ENCODE assay signal across 17 cellular contexts in the genomic region with DNA sequence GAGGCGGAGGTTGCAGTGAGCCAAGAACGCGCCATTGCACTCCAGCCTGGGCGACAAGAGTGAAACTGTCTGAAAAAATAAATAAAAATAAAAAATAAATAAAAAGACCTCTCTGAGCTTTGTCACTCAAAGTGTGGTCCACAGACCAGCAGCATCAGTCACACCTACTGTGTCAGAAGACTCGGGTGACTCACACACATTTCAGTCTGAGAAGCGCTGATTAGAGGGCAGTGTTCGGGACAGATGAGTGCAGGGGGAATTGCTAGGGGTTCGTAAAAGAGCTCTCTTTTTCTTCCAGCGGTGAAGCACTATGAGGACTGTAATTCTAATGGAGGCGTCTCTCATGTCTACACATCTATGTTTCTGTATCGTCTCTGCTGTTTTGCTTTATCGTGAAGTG. TPM values are rescaled to one million over a fixed set of nuclear protein-coding genes. Genes with fewer than 3 reads are reported as not detected.
DNase-seq lines count a peak whose midpoint lies in the region; ATAC-seq and TF ChIP-seq lines count a peak whose summit lies in the region.
"Had no signal": no experiment of that assay in that cellular context is flagged by ENCODE, and none has a peak within 500 bp of the region (broad histone marks: within the 10 kb centered on the region; RNA-seq: fewer than 3 reads in every experiment).

No MANE protein-coding gene starts in this region.

- intact Hi-C loops in Caco-2 (cut with micrococcal nuclease; ENCODE audit: unreplicated experiment): no loop called here

- no TSS peak for BruUV-seq in Caco-2 (replicated peaks; lab: Mats Ljungman, UMichigan)

- H3K36me3 Mint-ChIP-seq in Caco-2 (ENCODE audit: insufficient read depth, unreplicated experiment): no peaks in the 10 kb centered on the region
- H3K36me3 Mint-ChIP-seq: CD4-positive, alpha-beta memory T cell had no signal

- no peak overlapping the region for H3K27ac ChIP-seq in brain microvascular endothelial cell
- H3K27ac ChIP-seq: 22Rv1, BLaER1, GM23248 had no signal

- TF ChIP-seq CTCF in brain microvascular endothelial cell (IDR thresholded peaks at IDR 0.05; ENCODE audit: low read depth, low read length, missing control alignments) (no peak), Caco-2 (IDR thresholded peaks at IDR 0.05; ENCODE audit: insufficient read depth in 1 of 2, low read depth in 1 of 2, low read length in 1 of 2, severe bottlenecking in 1 of 2, unreplicated experiment in 1 of 2) (no peak)

- no peaks in the 10 kb centered on the region for H3K9me3 ChIP-seq in Caco-2
- H3K9me3 ChIP-seq: BLaER1, HAP-1 had no signal

- in situ Hi-C loops in brain microvascular endothelial cell (cut with HindIII; ENCODE audit: low pct_ligation_motif_present, low sequenced_read_pairs): no loop called here

- H3K27me3 Mint-ChIP-seq in Caco-2 (ENCODE audit: insufficient read depth, unreplicated experiment): no peaks in the 10 kb centered on the region

- CTCF ChIA-PET in Caco-2 (lab: Charles Lee): interaction anchor here (0.5 to 1.1 kb wide), 3 partner anchors 17 to 360 kb away, joined by 3 to 6 read pairs (median 4); a partner anchor contains a TSS

- no peak overlapping the region for H3K4me3 Mint-ChIP-seq in Caco-2 (ENCODE audit: unreplicated experiment)
- H3K4me3 Mint-ChIP-seq: CD14-positive monocyte; CD4-positive, alpha-beta memory T cell had no signal

- no peak overlapping the region for H3K4me3 ChIP-seq in brain microvascular endothelial cell (ENCODE audit: low read depth, low read length)
- H3K4me3 ChIP-seq in Caco-2 (ENCODE audit: low read depth, low read length): no peak overlapping the region
- H3K4me3 ChIP-seq: BLaER1, GM12878, GM23248, HAP-1 had no signal

- H3K9me3 Mint-ChIP-seq in Caco-2 (ENCODE audit: unreplicated experiment): no peaks in the 10 kb centered on the region
- H3K9me3 Mint-ChIP-seq: CD4-positive, alpha-beta memory T cell had no signal

- peaks cover 12% of the 10 kb centered on the region for H3K4me1 Mint-ChIP-seq in Caco-2 (ENCODE audit: low read depth, unreplicated experiment)

- H3K27ac Mint-ChIP-seq in Caco-2 (ENCODE audit: unreplicated experiment): no peak overlapping the region
- H3K27ac Mint-ChIP-seq: CD14-positive monocyte had no signal

- DNase-seq in NK-92 treated with Interleukin-12 subunit alpha and Interleukin-12 subunit beta, amount 100 ng/mL, for 24 hours (lab: John Stamatoyannopoulos, UW): peak; percentile 32
- DNase-seq in NK-92 (lab: John Stamatoyannopoulos, UW; ENCODE audit: unreplicated experiment): no peak
- DNase-seq in RKO (ENCODE audit: low spot score): peak; percentile 25
- DNase-seq in islet precursor cell: peak; percentile 34
- no peak for DNase-seq in brain microvascular endothelial cell
- no peak for DNase-seq in Caco-2
- DNase-seq: Calu3; CD4-positive, alpha-beta memory T cell; DMS79 treated with DMSO at 0.1 percent for 48 hours; EL; GM23248 had no signal

- 0 out of 2 replicates have a peak, but pooled peaks cover 8% of the 10 kb centered on the region for H3K4me1 ChIP-seq in Caco-2

- ATAC-seq in GM19035 (IDR thresholded peaks at IDR 0.05; ENCODE audit: unreplicated experiment): no peak
- ATAC-seq: GM12878 had no signal

- POLR2A ChIA-PET in Caco-2 (lab: Charles Lee): no interaction called here

- H3K27me3 ChIP-seq in brain microvascular endothelial cell (replicated peaks) (no peaks in the 10 kb centered on the region), Caco-2 (replicated peaks; ENCODE audit: control insufficient read depth, insufficient read depth, low read length) (no peaks in the 10 kb centered on the region)

- H3K36me3 ChIP-seq in brain microvascular endothelial cell (replicated peaks) (no peaks in the 10 kb centered on the region), Caco-2 (ENCODE audit: control insufficient read depth, insufficient read depth, low read length) (no peaks in the 10 kb centered on the region)
- H3K36me3 ChIP-seq: HAP-1 had no signal

RNA-seq across cellular contexts. Expression of a gene that starts 5.7 kb away (rescaled TPM):
- total RNA-seq in Caco-2 (2022): 39.1 and 43.0 TPM in 2 replicates

RNA-seq across cellular contexts. Expression of a gene that starts 36.4 kb away (rescaled TPM):
- 127 and 134 TPM in 2 replicates for total RNA-seq in Caco-2 (2022)

RNA-seq across cellular contexts. Expression of a gene that starts 38.1 kb away (rescaled TPM):
- 6.2 TPM in 2 replicates for total RNA-seq in Caco-2 (2022)

RNA-seq across cellular contexts. Expression of a gene that starts 44.1 kb away (rescaled TPM):
- total RNA-seq in Caco-2 (2022): 34.5 and 36.8 TPM in 2 replicates

Comparison
In these comparisons a context has a peak if more than half of its experiments do, and no peak if none do; other contexts are left out.
1. DNase-seq: peak in NK-92 treated with Interleukin-12 subunit alpha and Interleukin-12 subunit beta, amount 100 ng/mL, for 24 hours (single experiment), RKO (single experiment) and islet precursor cell (single experiment); none in NK-92 (single experiment), brain microvascular endothelial cell (single experiment) and Caco-2 (0 of 2).